Comparison of ENCODE assay signal across 27 cellular contexts in genomic region chr7:39099146-39099545, GRCh38.
"Had no signal": no experiment of that assay in that cellular context is flagged by ENCODE, and none has a peak within 500 bp of the region (broad histone marks: within the 10 kb centered on the region; RNA-seq: fewer than 3 reads in every experiment).

No MANE protein-coding gene starts in this region.

- DNase-seq: activated CD4-positive, alpha-beta memory T cell treated with anti-CD3 and anti-CD28 coated beads, Interleukin-2, amount 10 ng/mL, durations not matched to agents 7 days and 5 days; activated CD4-positive, alpha-beta T cell treated with anti-CD3 and anti-CD28 coated beads, Interleukin-2, amount 10 ng/mL, durations not matched to agents 7 days and 5 days; activated CD4-positive, CD25-positive, alpha-beta regulatory T cell treated with anti-CD3 and anti-CD28 coated beads, Interleukin-2, amount 50 U/mL, for 72 hours; activated CD8-positive, alpha-beta memory T cell treated with anti-CD3 and anti-CD28 coated beads, Interleukin-2, amount 50 U/mL, for 48 hours; activated gamma-delta T cell; activated naive CD4-positive, alpha-beta T cell treated with anti-CD3 and anti-CD28 coated beads, Interleukin-2, amount 10 ng/mL, durations not matched to agents 7 days and 5 days; activated naive CD8-positive, alpha-beta T cell treated with anti-CD3 and anti-CD28 coated beads, Interleukin-2, amount 10 ng/mL, durations not matched to agents 7 days and 5 days; activated T-cell treated with anti-CD3 and anti-CD28 coated beads, Interleukin-2, amount 50 U/mL, for 24 hours; caudate nucleus; cortex of kidney; effector memory CD8-positive, alpha-beta T cell; erythroblast; head of caudate nucleus; hippocampal formation; kidney; left colon; naive thymus-derived CD8-positive, alpha-beta T cell; nucleus accumbens; stimulated activated CD4-positive, alpha-beta T cell treated with anti-CD3 and anti-CD28 coated beads, Interleukin-15, amount 100 ng/mL, for 24 hours; stimulated activated CD4-positive, alpha-beta T cell treated with anti-CD3 and anti-CD28 coated beads, Interleukin-2, amount 100 ng/mL, for 24 hours; stimulated activated naive B cell treated with anti-CD40 and anti-IgM and Interleukin-4, amounts not matched to agents 10 μg/mL and 1 μg/mL and 100 μg/mL, for 72 hours; testis; transverse colon had no signal

- H3K27me3 ChIP-seq: right atrium auricular region, testis, transverse colon had no signal

- H3K36me3 ChIP-seq: right atrium auricular region, transverse colon had no signal

- FAIRE-seq: astrocyte, kidney, TTC549, urothelium cell line had no signal

- H3K4me3 ChIP-seq: right atrium auricular region, testis, transverse colon had no signal

- H3K4me1 ChIP-seq: right atrium auricular region, testis, transverse colon had no signal

- ATAC-seq: effector memory CD8-positive, alpha-beta T cell; left colon; naive thymus-derived CD8-positive, alpha-beta T cell; stimulated activated naive B cell treated with anti-CD40 and anti-IgM and Interleukin-4, amounts not matched to agents 10 μg/mL and 1 μg/mL and 100 μg/mL, for 72 hours had no signal

- H3K27ac ChIP-seq: right atrium auricular region, testis, transverse colon had no signal

- H3K9me3 ChIP-seq: right atrium auricular region, testis, transverse colon had no signal
